8 cellular contexts compared by ENCODE assay signal in the genomic region with DNA sequence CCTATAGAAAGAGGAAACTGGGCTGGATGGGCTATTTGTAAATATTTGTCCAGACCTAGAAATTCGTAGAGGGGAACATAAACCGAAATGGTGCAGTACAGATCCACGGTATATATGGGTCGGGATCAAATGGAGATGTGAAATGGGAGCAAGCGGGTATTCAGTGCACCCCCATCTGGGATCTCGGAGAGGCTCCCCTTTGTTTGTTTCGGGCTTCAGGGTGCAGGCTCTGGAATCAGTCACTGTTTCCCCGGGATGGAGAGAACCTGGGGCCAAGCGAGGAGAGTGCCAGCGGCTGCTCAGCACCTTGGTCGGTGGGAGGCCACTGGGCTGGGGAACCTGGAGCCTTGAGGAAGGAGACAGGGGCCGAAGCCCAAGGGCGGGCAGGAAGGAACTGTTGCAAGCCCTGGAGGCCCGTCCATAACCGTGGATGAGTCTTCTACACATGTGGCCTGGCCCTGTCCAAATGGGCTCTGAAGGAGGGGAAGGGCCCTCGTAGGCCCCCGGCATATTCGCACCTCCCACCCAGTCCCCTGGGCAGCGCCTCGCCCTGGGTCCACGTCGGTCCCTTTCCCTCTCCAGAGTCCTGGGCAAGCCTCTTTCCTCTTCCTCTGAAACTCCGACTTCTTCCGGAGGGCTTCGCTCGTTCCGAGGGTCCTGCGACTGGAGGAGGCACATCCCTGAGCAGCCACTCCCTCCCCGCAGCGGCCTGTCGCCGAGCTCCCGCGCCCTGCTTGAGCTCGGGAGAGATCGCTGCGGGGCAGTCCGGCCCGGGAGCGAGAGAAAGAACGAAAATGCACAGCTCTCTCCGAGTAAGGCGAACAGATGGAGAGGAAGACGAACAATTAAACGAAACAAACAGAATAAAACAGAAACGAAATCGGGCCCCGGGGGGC. TPM values are rescaled to one million over a fixed set of nuclear protein-coding genes. Genes with fewer than 3 reads are reported as not detected.
DNase-seq lines count a peak whose midpoint lies in the region; ATAC-seq and TF ChIP-seq lines count a peak whose summit lies in the region.

No MANE protein-coding gene starts in this region.

- H3K4me3 Mint-ChIP-seq in activated naive CD8-positive, alpha-beta T cell: peak overlapping the region; percentile 89

- H3K4me3 ChIP-seq in cardiac muscle cell: peak overlapping the region; percentile 14
- H3K4me3 ChIP-seq in right atrium auricular region: peak overlapping the region in 1 of 2 donors; percentile 43
- peak overlapping the region; percentile 50 for H3K4me3 ChIP-seq in lower lobe of right lung
- peak overlapping the region; percentile 33 for H3K4me3 ChIP-seq in upper lobe of right lung

- DNase-seq in cardiac muscle cell (ENCODE audit: low read depth in 1 of 2, low spot score in 1 of 2): peak; percentile 28 to 48
- DNase-seq in right atrium auricular region (ENCODE audit: low spot score): no peak
- no peak for DNase-seq in lower lobe of right lung
- DNase-seq in upper lobe of right lung: no peak
- DNase-seq in NCI-H1105 treated with DMSO at 0.1 percent for 48 hours (lab: John Stamatoyannopoulos, UW): no peak

- intact Hi-C loops in lower lobe of right lung (cut with DNase I): no loop called here
- intact Hi-C loops in upper lobe of right lung (cut with DNase I): no loop called here

- no peak overlapping the region for H3K27ac ChIP-seq in cardiac muscle cell
- no peak overlapping the region for H3K27ac ChIP-seq in right atrium auricular region
- H3K27ac ChIP-seq in lower lobe of right lung: no peak overlapping the region
- H3K27ac ChIP-seq in upper lobe of right lung: no peak overlapping the region

- H3K27me3 ChIP-seq in cardiac muscle cell (peaks cover 100% of the 10 kb centered on the region), right atrium auricular region (peaks cover 77 to 99% of the 10 kb centered on the region in 2 donors), lower lobe of right lung (ENCODE audit: low read depth) (peaks cover 100% of the 10 kb centered on the region), upper lobe of right lung (peaks cover 100% of the 10 kb centered on the region)

- TF ChIP-seq CTCF in cardiac muscle cell (IDR thresholded peaks at IDR 0.05; ENCODE audit: low read depth, low read length): no peak
- no peak for TF ChIP-seq CTCF in right atrium auricular region (IDR thresholded peaks at IDR 0.05)
- TF ChIP-seq CTCF in lower lobe of right lung (IDR thresholded peaks at IDR 0.05): no peak
- no peak for TF ChIP-seq CTCF in upper lobe of right lung (IDR thresholded peaks at IDR 0.05)

- no peaks in the 10 kb centered on the region for H3K9me3 ChIP-seq in cardiac muscle cell (ENCODE audit: low read depth)
- H3K9me3 ChIP-seq in right atrium auricular region: no peaks in the 10 kb centered on the region
- H3K9me3 ChIP-seq in lower lobe of right lung: no peaks in the 10 kb centered on the region
- no peaks in the 10 kb centered on the region for H3K9me3 ChIP-seq in upper lobe of right lung

- peaks cover 44% of the 10 kb centered on the region for H3K27me3 Mint-ChIP-seq in activated naive CD8-positive, alpha-beta T cell

- H3K4me1 Mint-ChIP-seq in activated naive CD8-positive, alpha-beta T cell (ENCODE audit: low read depth): peaks cover 52% of the 10 kb centered on the region

- peak in 1 of 2 donors; percentile 4 for ATAC-seq in lower lobe of right lung
- no peak for ATAC-seq in upper lobe of right lung
- ATAC-seq in GM18858 (IDR thresholded peaks at IDR 0.05; ENCODE audit: unreplicated experiment): no peak
- no peak for ATAC-seq in HG03025 (IDR thresholded peaks at IDR 0.05; ENCODE audit: low FRiP score, unreplicated experiment)

- H3K4me1 ChIP-seq in cardiac muscle cell (ENCODE audit: low read depth) (peaks cover 23% of the 10 kb centered on the region), right atrium auricular region (peaks cover 0 to 75% of the 10 kb centered on the region in 2 donors), lower lobe of right lung (peaks cover 78% of the 10 kb centered on the region), upper lobe of right lung (peaks cover 44% of the 10 kb centered on the region)

- H3K36me3 Mint-ChIP-seq in activated naive CD8-positive, alpha-beta T cell: no peaks in the 10 kb centered on the region

- H3K36me3 ChIP-seq in cardiac muscle cell (no peaks in the 10 kb centered on the region), right atrium auricular region (no peaks in the 10 kb centered on the region), lower lobe of right lung (no peaks in the 10 kb centered on the region), upper lobe of right lung (no peaks in the 10 kb centered on the region)

- no peaks in the 10 kb centered on the region for H3K9me3 Mint-ChIP-seq in activated naive CD8-positive, alpha-beta T cell (ENCODE audit: low read depth)

- H3K27ac Mint-ChIP-seq in activated naive CD8-positive, alpha-beta T cell: no peak overlapping the region

RNA-seq across cellular contexts. Expression of a gene that starts 3.0 kb away (rescaled TPM):
- total RNA-seq in cardiac muscle cell: not detected in 2 replicates
- not detected in 2 replicates for polyA plus RNA-seq in cardiac muscle cell
- total RNA-seq in right atrium auricular region: not detected
- total RNA-seq in lower lobe of right lung: 0.38 TPM
- total RNA-seq in upper lobe of right lung: not detected

RNA-seq across cellular contexts. Expression of a gene that starts 28.3 kb away (rescaled TPM):
- total RNA-seq in cardiac muscle cell (117 and 152 TPM in 2 replicates), right atrium auricular region (100 to 1,000 TPM; 109 to 186 TPM), lower lobe of right lung (81.2 TPM), upper lobe of right lung (71.3 TPM)
- 282 and 303 TPM in 2 replicates for polyA plus RNA-seq in cardiac muscle cell

Comparison
In these comparisons a context has a peak if more than half of its experiments do, and no peak if none do; other contexts are left out.
1. DNase-seq: peak in cardiac muscle cell (2 of 2); none in right atrium auricular region (single experiment), lower lobe of right lung (single experiment), upper lobe of right lung (single experiment) and NCI-H1105 treated with DMSO at 0.1 percent for 48 hours (single experiment).